8 cellular contexts compared by ENCODE assay signal in the genomic region with DNA sequence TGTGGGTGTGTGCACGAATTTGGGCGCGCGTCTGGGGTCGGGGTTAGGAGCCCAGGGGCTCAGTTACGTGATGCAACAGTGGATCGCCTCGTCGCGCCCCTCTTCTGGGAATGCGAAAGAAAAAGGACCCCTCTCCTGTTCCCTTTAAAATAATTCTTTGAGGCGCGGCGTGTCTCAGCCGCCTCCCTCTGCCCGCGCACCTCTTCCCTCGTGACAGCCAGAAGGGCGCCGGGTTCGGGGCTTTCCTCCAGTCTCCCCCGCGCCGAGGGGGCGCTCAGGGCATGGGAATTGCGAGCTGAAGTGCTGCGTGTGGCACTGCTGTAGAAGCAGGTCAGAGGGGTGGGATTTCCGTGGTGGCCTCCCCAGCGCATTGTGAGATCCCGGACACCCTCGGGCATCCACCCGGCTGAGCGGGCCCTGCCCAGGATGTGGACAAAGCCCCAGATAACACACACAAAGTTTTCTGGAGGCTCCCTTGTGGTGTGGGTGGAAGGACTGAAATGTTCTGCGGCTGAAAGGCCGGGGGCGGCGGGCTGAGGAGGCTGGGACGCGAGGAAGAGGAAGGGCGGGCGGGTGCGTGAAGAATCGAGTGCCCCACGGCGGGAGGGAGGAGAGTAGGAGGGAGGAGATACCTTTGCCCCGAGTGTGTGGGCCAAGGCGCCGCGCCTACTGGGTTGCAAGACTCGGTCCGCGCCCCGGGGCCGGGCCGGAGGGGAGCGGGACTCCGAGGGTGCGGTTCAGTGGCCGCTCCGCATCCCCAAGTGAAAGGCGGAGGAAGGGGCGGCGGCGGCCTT. TPM values are rescaled to one million over a fixed set of nuclear protein-coding genes. Genes with fewer than 3 reads are reported as not detected.
DNase-seq lines count a peak whose midpoint lies in the region; ATAC-seq and TF ChIP-seq lines count a peak whose summit lies in the region.

No MANE protein-coding gene starts in this region.

- BruUV-seq in A673 (replicated peaks; lab: Mats Ljungman, UMichigan), result no TSS peak

- H3K27ac Mint-ChIP-seq in activated naive CD4-positive, alpha-beta T cell treated with anti-CD3 and anti-CD28 coated beads for 36 hours, result peak overlapping the region; percentile 59

- DNase-seq in A673 (ENCODE audit: low spot score) (peak; percentile 24), SJCRH30 (peak; percentile 82 to 83), glomerular visceral epithelial cell (ENCODE audit: extremely low spot score) (peak; percentile 62), omental fat pad (ENCODE audit: low spot score) (no peak), upper lobe of right lung (peak; percentile 86)
- peak; percentile 50 for DNase-seq in activated naive CD4-positive, alpha-beta T cell treated with anti-CD3 and anti-CD28 coated beads for 36 hours

- H3K4me3 ChIP-seq in A673 (ENCODE audit: low read depth, low read length, poor library complexity, severe bottlenecking) (peak overlapping the region; percentile 63), SJCRH30 (peak overlapping the region; percentile 87), upper lobe of right lung (peak overlapping the region; percentile 84)

- POLR2A ChIA-PET in A673 (lab: Charles Lee; ENCODE audit: low non-redundant PET), result no interaction called here

- no peaks in the 10 kb centered on the region for H3K9me3 Mint-ChIP-seq in activated naive CD4-positive, alpha-beta T cell treated with anti-CD3 and anti-CD28 coated beads for 36 hours

- H3K27me3 ChIP-seq in A673 (replicated peaks; ENCODE audit: insufficient read depth, low read depth, low read length, poor library complexity) (no peaks in the 10 kb centered on the region), SJCRH30 (no peaks in the 10 kb centered on the region), upper lobe of right lung (no peaks in the 10 kb centered on the region)

- TF ChIP-seq CTCF in A673 (conservative IDR thresholded peaks at IDR 0.05; ENCODE audit: low read depth, low read length) (0 out of 2 replicates have a peak, but pooled peaks have one; percentile 9), omental fat pad (IDR thresholded peaks at IDR 0.05) (no peak), upper lobe of right lung (IDR thresholded peaks at IDR 0.05) (no peak)

- H3K4me1 Mint-ChIP-seq in activated naive CD4-positive, alpha-beta T cell treated with anti-CD3 and anti-CD28 coated beads for 36 hours (ENCODE audit: low read depth), result peaks cover 13% of the 10 kb centered on the region

- H3K4me3 Mint-ChIP-seq in activated naive CD4-positive, alpha-beta T cell treated with anti-CD3 and anti-CD28 coated beads for 36 hours, result peak overlapping the region; percentile 81

- ATAC-seq in GM18511 (IDR thresholded peaks at IDR 0.05; ENCODE audit: unreplicated experiment), result peak; percentile 27
- peak; percentile 28 for ATAC-seq in HG03066 (IDR thresholded peaks at IDR 0.05; ENCODE audit: low read depth, unreplicated experiment)
- ATAC-seq in omental fat pad (ENCODE audit: low FRiP score), result peak; percentile 37
- peak; percentile 56 for ATAC-seq in upper lobe of right lung

- H3K36me3 ChIP-seq in A673 (ENCODE audit: insufficient read depth, low read length, poor library complexity, severe bottlenecking) (no peaks in the 10 kb centered on the region), SJCRH30 (peaks cover 23% of the 10 kb centered on the region), upper lobe of right lung (no peaks in the 10 kb centered on the region)

- peaks cover 26% of the 10 kb centered on the region for H3K4me1 ChIP-seq in A673 (ENCODE audit: insufficient read depth, low read length, poor library complexity, severe bottlenecking)
- H3K4me1 ChIP-seq in SJCRH30, result peaks cover 19% of the 10 kb centered on the region
- peaks cover 12% of the 10 kb centered on the region for H3K4me1 ChIP-seq in upper lobe of right lung

- CTCF ChIA-PET in A673 (lab: Charles Lee), result no interaction called here
- CTCF ChIA-PET in activated naive CD4-positive, alpha-beta T cell treated with anti-CD3 and anti-CD28 coated beads for 36 hours (lab: Charles Lee), result interaction anchor here (1.2 kb wide), 1 partner anchor 17 kb away, joined by 3 read pairs; no protein-coding TSS in a partner anchor

- H3K27me3 Mint-ChIP-seq in activated naive CD4-positive, alpha-beta T cell treated with anti-CD3 and anti-CD28 coated beads for 36 hours (ENCODE audit: low read depth), result peaks cover 35% of the 10 kb centered on the region

- intact Hi-C loops in A673 (cut with micrococcal nuclease; ENCODE audit: unreplicated experiment) (loop anchor here (2.0 to 10.0 kb wide), 3 partner anchors 35 to 85 kb away; no protein-coding TSS in a partner anchor), upper lobe of right lung (cut with DNase I) (no loop called here)
- intact Hi-C loops in activated naive CD4-positive, alpha-beta T cell treated with anti-CD3 and anti-CD28 coated beads for 36 hours (cut with micrococcal nuclease), result loop anchor here (1.0 to 2.0 kb wide), 2 partner anchors 10 to 207 kb away; partner anchors contain the start of gene CCNG2

- H3K9me3 ChIP-seq in A673 (ENCODE audit: low read depth, low read length, poor library complexity, severe bottlenecking) (no peaks in the 10 kb centered on the region), SJCRH30 (replicated peaks) (no peaks in the 10 kb centered on the region), upper lobe of right lung (no peaks in the 10 kb centered on the region)

- no peaks in the 10 kb centered on the region for H3K36me3 Mint-ChIP-seq in activated naive CD4-positive, alpha-beta T cell treated with anti-CD3 and anti-CD28 coated beads for 36 hours (ENCODE audit: low read depth)

- H3K27ac ChIP-seq in A673 (ENCODE audit: low read depth, low read length, poor library complexity, severe bottlenecking) (peak overlapping the region; percentile 82), SJCRH30 (peak overlapping the region; percentile 82), upper lobe of right lung (peak overlapping the region; percentile 86)

RNA-seq across cellular contexts. Expression of gene SEPTIN11, which starts 0.7 kb away (rescaled TPM):
- total RNA-seq in A673 (2021) (121 and 125 TPM in 2 replicates), omental fat pad (100 to 1,000 TPM; 203 to 434 (median 245) TPM), upper lobe of right lung (112 TPM)
- total RNA-seq in SJCRH30 (2014; rRNA removed; shearing (Covaris generic)), result 281 and 294 TPM in 2 replicates
- total RNA-seq in activated naive CD4-positive, alpha-beta T cell treated with anti-CD3 and anti-CD28 coated beads for 36 hours, result 10 to 100 TPM; 24.0 TPM

RNA-seq across cellular contexts. Expression of gene SOWAHB, which starts 52.3 kb away (rescaled TPM):
- total RNA-seq in A673 (2021) (0.13 and 0.15 TPM in 2 replicates), omental fat pad (under 1 TPM in 2 of 4 donors, not detected in 2; 0.12 to 0.28 TPM), upper lobe of right lung (2.5 TPM)
- not detected in 2 replicates for total RNA-seq in SJCRH30 (2014; rRNA removed; shearing (Covaris generic))
- not detected for total RNA-seq in activated naive CD4-positive, alpha-beta T cell treated with anti-CD3 and anti-CD28 coated beads for 36 hours
